Comparison of ENCODE assay signal across 8 cellular contexts in genomic region chr15:49621327-49622210, GRCh38.
A peak's percentile ranks its signal among the peaks of the same experiment; 100 is the strongest.
DNase-seq lines count a peak whose midpoint lies in the region; ATAC-seq and TF ChIP-seq lines count a peak whose summit lies in the region.

No MANE protein-coding gene starts in this region.

- H4K20me1 ChIP-seq in OCI-LY3 (ENCODE audit: insufficient read depth, low read length), result no peaks in the 10 kb centered on the region

- H3K27ac ChIP-seq in OCI-LY3 (ENCODE audit: low read length) (peak overlapping the region; percentile 69), cingulate gyrus (ENCODE audit: low read depth, low read length) (peak overlapping the region; percentile 62)

- H3K79me2 ChIP-seq in OCI-LY3 (ENCODE audit: low read length), result peaks cover 21% of the 10 kb centered on the region

- TF ChIP-seq CTCF in OCI-LY3 (IDR thresholded peaks at IDR 0.05; ENCODE audit: low read depth, low read length), result no peak

- peak overlapping the region; percentile 97 for H3K4me3 ChIP-seq in OCI-LY3 (ENCODE audit: low read length)
- peak overlapping the region; percentile 77 for H3K4me3 ChIP-seq in mucosa of stomach (ENCODE audit: low read length)

- in situ Hi-C loops in ACHN (cut with HindIII; ENCODE audit: low pct_ligation_motif_present, low pct_unique_long_range_greater_than_20kb, low sequenced_read_pairs), result no loop called here

- H3K9me3 ChIP-seq in OCI-LY3 (ENCODE audit: insufficient read depth, low read length), result peaks cover 5% of the 10 kb centered on the region; the same call in 1 of the 2 replicates
- no peaks in the 10 kb centered on the region for H3K9me3 ChIP-seq in mucosa of stomach (ENCODE audit: control insufficient read depth, low read length)

- DNase-seq in NCI-H1417 (lab: John Stamatoyannopoulos, UW), result peak in 2 of 3 experiments; percentile 40 to 65
- DNase-seq in NCI-H1417 treated with DMSO at 0.1 percent for 48 hours (lab: John Stamatoyannopoulos, UW), result no peak
- DNase-seq in ACHN, result no peak

- H3K9ac ChIP-seq in OCI-LY3 (ENCODE audit: low read length) (peak overlapping the region; percentile 81), mucosa of stomach (ENCODE audit: low read length) (peak overlapping the region; percentile 90)

- H2AFZ ChIP-seq in OCI-LY3 (ENCODE audit: low read depth, low read length), result peak overlapping the region; percentile 86

- H3K27me3 ChIP-seq in OCI-LY3 (ENCODE audit: low read depth, low read length), result no peaks in the 10 kb centered on the region
- H3K27me3 ChIP-seq in mucosa of stomach (ENCODE audit: control insufficient read depth, insufficient read depth, low read length), result no peaks in the 10 kb centered on the region

- no peak for ATAC-seq in GM21737 (IDR thresholded peaks at IDR 0.05; ENCODE audit: unreplicated experiment)
- no peak for ATAC-seq in GM21367 (IDR thresholded peaks at IDR 0.05; ENCODE audit: unreplicated experiment)

- peak overlapping the region; percentile 87 for H3K4me2 ChIP-seq in OCI-LY3 (ENCODE audit: low read length)

- H3K36me3 ChIP-seq in OCI-LY3 (replicated peaks; ENCODE audit: low read depth, low read length) (peaks cover 39% of the 10 kb centered on the region), mucosa of stomach (ENCODE audit: control insufficient read depth, insufficient read depth, low read length) (no peaks in the 10 kb centered on the region)

- H3K4me1 ChIP-seq in OCI-LY3 (ENCODE audit: low read length), result peaks cover 10% of the 10 kb centered on the region; the same call in 1 of the 2 replicates
- H3K4me1 ChIP-seq in mucosa of stomach (ENCODE audit: control insufficient read depth, insufficient read depth, low read length), result peaks cover 4% of the 10 kb centered on the region

Comparison
In these comparisons a context has a peak if more than half of its experiments do, and no peak if none do; other contexts are left out.
1. DNase-seq: peak in NCI-H1417 (2 of 3); none in NCI-H1417 treated with DMSO at 0.1 percent for 48 hours (single experiment) and ACHN (single experiment).